Comparison of ENCODE assay signal across 17 cellular contexts in genomic region chr17:81102352-81102751, GRCh38.
"Had no signal": no experiment of that assay in that cellular context is flagged by ENCODE, and none has a peak within 500 bp of the region (broad histone marks: within the 10 kb centered on the region; RNA-seq: fewer than 3 reads in every experiment).

No MANE protein-coding gene starts in this region.

- H3K36me3 Mint-ChIP-seq: WTC11 had no signal

- H3K27ac ChIP-seq: hepatocyte, ovary, thyroid gland, vagina had no signal

- H3K9me3 ChIP-seq: neutrophil, ovary, thyroid gland, upper lobe of left lung, vagina had no signal

- H3K4me1 Mint-ChIP-seq: activated CD4-positive, alpha-beta T cell treated with anti-CD3 and anti-CD28 coated beads, Interleukin-2, amount 10 ng/mL, durations not matched to agents 7 days and 5 days; central memory CD8-positive, alpha-beta T cell; WTC11 had no signal

- H3K9me3 Mint-ChIP-seq: activated CD4-positive, alpha-beta memory T cell treated with anti-CD3 and anti-CD28 coated beads, Interleukin-2, amount 10 ng/mL, durations not matched to agents 7 days and 5 days; activated CD4-positive, alpha-beta T cell treated with anti-CD3 and anti-CD28 coated beads, Interleukin-2, amount 10 ng/mL, durations not matched to agents 7 days and 5 days; activated T-cell treated with anti-CD3 and anti-CD28 coated beads, Interleukin-2, amount 50 U/mL, for 24 hours; central memory CD8-positive, alpha-beta T cell; dendritic cell treated with granulocyte-macrophage colony-stimulating factor and Interleukin-4, amounts not matched to agents 40 ng/mL and 50 ng/mL, for 4 days; nephron; stimulated activated memory B cell treated with anti-CD40 and anti-IgM and Interleukin-4, amounts not matched to agents 10 μg/mL and 1 μg/mL and 100 μg/mL, for 72 hours; stimulated activated naive CD8-positive, alpha-beta T cell treated with anti-CD3 and anti-CD28 coated beads, Interleukin-15, amount 100 ng/mL, for 72 hours; WTC11 had no signal

- H3K36me3 ChIP-seq: neutrophil, ovary had no signal

- H3K27me3 ChIP-seq: hepatocyte, ovary, thyroid gland, upper lobe of left lung, vagina had no signal

- H3K27me3 Mint-ChIP-seq: activated CD4-positive, alpha-beta T cell treated with anti-CD3 and anti-CD28 coated beads, Interleukin-2, amount 10 ng/mL, durations not matched to agents 7 days and 5 days; activated T-cell treated with anti-CD3 and anti-CD28 coated beads, Interleukin-2, amount 50 U/mL, for 24 hours; central memory CD8-positive, alpha-beta T cell; progenitor cell of endocrine pancreas; stimulated activated naive CD8-positive, alpha-beta T cell treated with anti-CD3 and anti-CD28 coated beads, Interleukin-15, amount 100 ng/mL, for 72 hours had no signal

- H3K27ac Mint-ChIP-seq: activated CD4-positive, alpha-beta memory T cell treated with anti-CD3 and anti-CD28 coated beads, Interleukin-2, amount 10 ng/mL, durations not matched to agents 7 days and 5 days; activated CD4-positive, alpha-beta T cell treated with anti-CD3 and anti-CD28 coated beads, Interleukin-2, amount 10 ng/mL, durations not matched to agents 7 days and 5 days; activated T-cell treated with anti-CD3 and anti-CD28 coated beads, Interleukin-2, amount 50 U/mL, for 24 hours; dendritic cell treated with granulocyte-macrophage colony-stimulating factor and Interleukin-4, amounts not matched to agents 40 ng/mL and 50 ng/mL, for 4 days; nephron; progenitor cell of endocrine pancreas; stimulated activated memory B cell treated with anti-CD40 and anti-IgM and Interleukin-4, amounts not matched to agents 10 μg/mL and 1 μg/mL and 100 μg/mL, for 72 hours; stimulated activated naive CD8-positive, alpha-beta T cell treated with anti-CD3 and anti-CD28 coated beads, Interleukin-15, amount 100 ng/mL, for 72 hours; WTC11 had no signal

- H3K4me2 ChIP-seq: hepatocyte, smooth muscle cell had no signal

- H3K4me3 ChIP-seq: hepatocyte, ovary, smooth muscle cell, thyroid gland, upper lobe of left lung, vagina had no signal

- H3K4me3 Mint-ChIP-seq: activated CD4-positive, alpha-beta memory T cell treated with anti-CD3 and anti-CD28 coated beads, Interleukin-2, amount 10 ng/mL, durations not matched to agents 7 days and 5 days; activated CD4-positive, alpha-beta T cell treated with anti-CD3 and anti-CD28 coated beads, Interleukin-2, amount 10 ng/mL, durations not matched to agents 7 days and 5 days; activated T-cell treated with anti-CD3 and anti-CD28 coated beads, Interleukin-2, amount 50 U/mL, for 24 hours; central memory CD8-positive, alpha-beta T cell; dendritic cell treated with granulocyte-macrophage colony-stimulating factor and Interleukin-4, amounts not matched to agents 40 ng/mL and 50 ng/mL, for 4 days; nephron; stimulated activated memory B cell treated with anti-CD40 and anti-IgM and Interleukin-4, amounts not matched to agents 10 μg/mL and 1 μg/mL and 100 μg/mL, for 72 hours; stimulated activated naive CD8-positive, alpha-beta T cell treated with anti-CD3 and anti-CD28 coated beads, Interleukin-15, amount 100 ng/mL, for 72 hours; WTC11 had no signal
